In genomic region chr15:98344591-98344990, GRCh38 we compare ENCODE assay signal across 8 cellular contexts.
"Had no signal": no experiment of that assay in that cellular context is flagged by ENCODE, and none has a peak within 500 bp of the region (broad histone marks: within the 10 kb centered on the region; RNA-seq: fewer than 3 reads in every experiment).

No MANE protein-coding gene starts in this region.

- ATAC-seq: GM12878 had no signal

- FAIRE-seq: G401.6, GM12878, GM12891, GM12892, GM18507, GM19239 had no signal

- DNase-seq: GDM1, GF-D8 had no signal

- H3K4me3 ChIP-seq: GM12878 had no signal
